In the genomic region with DNA sequence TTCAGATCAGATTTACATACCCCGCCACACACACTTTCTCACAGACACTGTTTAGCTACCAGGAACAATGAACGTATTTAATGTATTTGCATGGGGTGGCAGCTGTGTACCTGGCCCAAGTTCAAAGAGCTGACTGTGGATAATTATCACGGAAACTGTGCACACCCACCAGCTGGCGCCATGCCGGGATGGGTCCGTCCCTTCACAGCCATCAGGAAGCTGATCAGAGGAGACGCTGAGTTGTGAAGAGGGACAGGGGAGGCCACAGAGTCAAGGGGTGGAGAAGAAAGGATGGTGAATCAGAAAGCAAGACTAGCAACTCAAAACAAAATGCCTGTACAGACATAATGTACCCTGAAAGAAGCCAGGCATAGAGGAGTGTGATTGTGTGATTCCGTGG, we compare ENCODE assay signal across 10 cellular contexts. TPM values are rescaled to one million over a fixed set of nuclear protein-coding genes. Genes with fewer than 3 reads are reported as not detected.
A peak's percentile ranks its signal among the peaks of the same experiment; 100 is the strongest.
DNase-seq lines count a peak whose midpoint lies in the region; ATAC-seq and TF ChIP-seq lines count a peak whose summit lies in the region.
"Had no signal": no experiment of that assay in that cellular context is flagged by ENCODE, and none has a peak within 500 bp of the region (broad histone marks: within the 10 kb centered on the region; RNA-seq: fewer than 3 reads in every experiment).

No MANE protein-coding gene starts in this region.

- H3K27ac ChIP-seq in SJCRH30 = peak overlapping the region; percentile 25; the same call in 1 of the 2 replicates
- H3K27ac ChIP-seq in CD8-positive, alpha-beta memory T cell (ENCODE audit: low read depth, low read length) = no peak overlapping the region

- H3K27ac Mint-ChIP-seq in CD8-positive, alpha-beta memory T cell = no peak overlapping the region
- H3K27ac Mint-ChIP-seq: WTC11 had no signal

- CTCF ChIA-PET in CD8-positive, alpha-beta memory T cell (lab: Charles Lee) = no interaction called here

- H3K36me3 ChIP-seq in SJCRH30 = no peaks in the 10 kb centered on the region
- H3K36me3 ChIP-seq in mucosa of descending colon (ENCODE audit: low read depth) = no peaks in the 10 kb centered on the region
- H3K36me3 ChIP-seq in CD8-positive, alpha-beta memory T cell (ENCODE audit: insufficient read depth, low read length) = no peaks in the 10 kb centered on the region

- H3K27me3 ChIP-seq in SJCRH30 = no peaks in the 10 kb centered on the region
- no peaks in the 10 kb centered on the region for H3K27me3 ChIP-seq in CD8-positive, alpha-beta memory T cell (ENCODE audit: insufficient read depth, low read length, poor library complexity, severe bottlenecking)

- no peak overlapping the region for H3K4me3 Mint-ChIP-seq in CD8-positive, alpha-beta memory T cell
- H3K4me3 Mint-ChIP-seq: WTC11 had no signal

- H3K36me3 Mint-ChIP-seq in CD8-positive, alpha-beta memory T cell = no peaks in the 10 kb centered on the region
- H3K36me3 Mint-ChIP-seq: WTC11 had no signal

- H3K9me3 ChIP-seq in SJCRH30 (replicated peaks) (no peaks in the 10 kb centered on the region; the same call in 1 of the 2 replicates), mucosa of descending colon (no peaks in the 10 kb centered on the region)
- no peaks in the 10 kb centered on the region for H3K9me3 ChIP-seq in CD8-positive, alpha-beta memory T cell (ENCODE audit: low read length)

- peaks cover 3 to 6% (median 4%) of the 10 kb centered on the region in 3 donors for H3K4me1 Mint-ChIP-seq in CD8-positive, alpha-beta memory T cell

- H3K4me3 ChIP-seq in SJCRH30 (peak overlapping the region; percentile 37), mucosa of descending colon (no peak overlapping the region)
- no peak overlapping the region for H3K4me3 ChIP-seq in CD8-positive, alpha-beta memory T cell (ENCODE audit: low read length)
- H3K4me3 ChIP-seq: smooth muscle cell had no signal

- ATAC-seq in mucosa of descending colon (peak; percentile 97), GM19351 (IDR thresholded peaks at IDR 0.05; ENCODE audit: unreplicated experiment) (no peak)
- ATAC-seq: WTC11 had no signal

- peak; percentile 18 for DNase-seq in DMS 273 treated with DMSO at 0.1 percent for 48 hours (lab: John Stamatoyannopoulos, UW)
- DNase-seq in LHCN-M2 (ENCODE audit: low read depth) = peak; percentile 19
- peak; percentile 78 to 86 for DNase-seq in SJCRH30
- peak; percentile 92 to 96 (median 94) for DNase-seq in mucosa of descending colon
- no peak for DNase-seq in cortex of kidney (lab: John Stamatoyannopoulos, UW)
- no peak for DNase-seq in MV-4-11 (lab: John Stamatoyannopoulos, UW)
- DNase-seq in CD8-positive, alpha-beta memory T cell = no peak

- H3K9me3 Mint-ChIP-seq in CD8-positive, alpha-beta memory T cell = peaks cover 0 to 2% (median 0%) of the 10 kb centered on the region in 5 donors

- intact Hi-C loops in mucosa of descending colon (cut with DNase I, micrococcal nuclease) = no loop called here

- peaks cover 18 to 45% of the 10 kb centered on the region in 2 donors for H3K27me3 Mint-ChIP-seq in CD8-positive, alpha-beta memory T cell

- TF ChIP-seq CTCF in mucosa of descending colon (IDR thresholded peaks at IDR 0.05) = no peak

- H3K4me1 ChIP-seq in SJCRH30 (peaks cover 31% of the 10 kb centered on the region), mucosa of descending colon (ENCODE audit: low read depth) (peaks cover 6% of the 10 kb centered on the region)
- H3K4me1 ChIP-seq in CD8-positive, alpha-beta memory T cell (ENCODE audit: insufficient read depth, low read length) = no peaks in the 10 kb centered on the region

- POLR2A ChIA-PET in CD8-positive, alpha-beta memory T cell (lab: Charles Lee) = no interaction called here

RNA-seq across cellular contexts. Expression of a gene that starts 13.1 kb away (rescaled TPM):
- not detected in 2 replicates for total RNA-seq in LHCN-M2 (2014; rRNA removed)
- not detected for polyA plus RNA-seq in LHCN-M2 (2012)
- not detected in 2 replicates for total RNA-seq in SJCRH30 (2014; rRNA removed; shearing (Covaris generic))
- total RNA-seq in mucosa of descending colon = under 1 TPM; 0.35 to 0.51 (median 0.49) TPM
- total RNA-seq in CD8-positive, alpha-beta memory T cell = not detected
- polyA plus RNA-seq in CD8-positive, alpha-beta memory T cell = not detected

RNA-seq across cellular contexts. Expression of a gene that starts 49.0 kb away (rescaled TPM):
- not detected in 2 replicates for total RNA-seq in LHCN-M2 (2014; rRNA removed)
- polyA plus RNA-seq in LHCN-M2 (2012) = not detected
- not detected in 2 replicates for total RNA-seq in SJCRH30 (2014; rRNA removed; shearing (Covaris generic))
- total RNA-seq in mucosa of descending colon = 10 to 100 TPM; 23.4 to 66.9 (median 41.2) TPM
- total RNA-seq in CD8-positive, alpha-beta memory T cell = not detected
- not detected for polyA plus RNA-seq in CD8-positive, alpha-beta memory T cell

Comparison
In these comparisons a context has a peak if more than half of its experiments do, and no peak if none do; other contexts are left out.
1. DNase-seq: peak in DMS 273 treated with DMSO at 0.1 percent for 48 hours (single experiment), LHCN-M2 (single experiment), SJCRH30 (2 of 2) and mucosa of descending colon (3 of 3); none in cortex of kidney (single experiment), MV-4-11 (single experiment) and CD8-positive, alpha-beta memory T cell (0 of 5).
2. RNA of a gene that starts 49.0 kb away (total RNA-seq): 23.4 to 66.9 TPM in mucosa of descending colon; not detected in LHCN-M2, not detected in SJCRH30 and not detected in CD8-positive, alpha-beta memory T cell; every median in the first group is over 10 times any median in the second.